Comparison of ENCODE assay signal across 29 cellular contexts in genomic region chr10:121356187-121356586, GRCh38.
"Had no signal": no experiment of that assay in that cellular context is flagged by ENCODE, and none has a peak within 500 bp of the region (broad histone marks: within the 10 kb centered on the region; RNA-seq: fewer than 3 reads in every experiment).

No MANE protein-coding gene starts in this region.

- H3K4me1 ChIP-seq: neural progenitor cell, parathyroid adenoma, psoas muscle, spleen, suprapubic skin, testis, tibial artery, transverse colon, upper lobe of right lung, uterus had no signal

- H3K4me3 ChIP-seq: neural progenitor cell, ovary, psoas muscle, skin epidermis, smooth muscle cell, spleen, suprapubic skin, testis, tibial artery, transverse colon, upper lobe of right lung, uterus had no signal

- H3K36me3 ChIP-seq: neural progenitor cell, ovary, spleen, suprapubic skin, tibial artery, transverse colon, upper lobe of right lung, uterus had no signal

- H3K27me3 ChIP-seq: neural progenitor cell, ovary, spleen, suprapubic skin, testis, tibial artery, transverse colon, upper lobe of right lung, uterus had no signal

- H3K9me3 ChIP-seq: ovary, psoas muscle, suprapubic skin, testis, tibial artery, transverse colon, upper lobe of right lung, uterus had no signal

- H3K27ac ChIP-seq: neural progenitor cell, ovary, parathyroid adenoma, psoas muscle, skin epidermis, spleen, suprapubic skin, testis, tibial artery, transverse colon, upper lobe of right lung, uterus had no signal

- ATAC-seq: naive thymus-derived CD8-positive, alpha-beta T cell; natural killer cell treated with Interleukin-12 subunit alpha and Interleukin-12 subunit beta and Interleukin-15 and Interleukin-18, amount 100 ng/mL, for 72 hours; psoas muscle; sciatic nerve; stimulated activated memory B cell treated with anti-CD40 and anti-IgM and Interleukin-4, amounts not matched to agents 10 μg/mL and 1 μg/mL and 100 μg/mL, for 72 hours; stimulated activated naive CD8-positive, alpha-beta T cell treated with anti-CD3 and anti-CD28 coated beads, Interleukin-15, amount 100 ng/mL, for 72 hours; stimulated activated naive CD8-positive, alpha-beta T cell treated with anti-CD3 and anti-CD28 coated beads, Interleukin-15, Interleukin-2, amounts not matched to agents 100 U/mL and 50 U/mL, for 24 hours; upper lobe of right lung had no signal

- DNase-seq: naive thymus-derived CD8-positive, alpha-beta T cell; nephron progenitor cell; occipital lobe; ovary; posterior cingulate gyrus; psoas muscle; spleen; stimulated activated CD4-positive, alpha-beta T cell treated with anti-CD3 and anti-CD28 coated beads, Interleukin-12 subunit alpha, Interleukin-12 subunit beta, amount 100 ng/mL, for 4 hours; stimulated activated CD4-positive, alpha-beta T cell treated with anti-CD3 and anti-CD28 coated beads, Interleukin-1b, Interleukin-23, amount 100 ng/mL, for 48 hours; stimulated activated CD4-positive, alpha-beta T cell treated with anti-CD3 and anti-CD28 coated beads, Interleukin-4, amount 100 ng/mL, for 1 hour; stimulated activated CD4-positive, alpha-beta T cell treated with anti-CD3 and anti-CD28 coated beads, Interleukin-4, amount 100 ng/mL, for 4 hours; stimulated activated CD8-positive, alpha-beta memory T cell treated with anti-CD3 and anti-CD28 coated beads, Interleukin-4, amount 100 ng/mL, for 48 hours; stimulated activated naive CD4-positive, alpha-beta T cell; stimulated activated naive CD8-positive, alpha-beta T cell treated with anti-CD3 and anti-CD28 coated beads, Interleukin-15, amount 100 ng/mL, for 72 hours; stimulated activated naive CD8-positive, alpha-beta T cell treated with anti-CD3 and anti-CD28 coated beads, Interleukin-15, Interleukin-2, amounts not matched to agents 100 U/mL and 50 U/mL, for 24 hours; substantia nigra; testis; tibial artery; transverse colon; upper lobe of right lung; uterus had no signal
